14 cellular contexts compared by ENCODE assay signal in the genomic region with DNA sequence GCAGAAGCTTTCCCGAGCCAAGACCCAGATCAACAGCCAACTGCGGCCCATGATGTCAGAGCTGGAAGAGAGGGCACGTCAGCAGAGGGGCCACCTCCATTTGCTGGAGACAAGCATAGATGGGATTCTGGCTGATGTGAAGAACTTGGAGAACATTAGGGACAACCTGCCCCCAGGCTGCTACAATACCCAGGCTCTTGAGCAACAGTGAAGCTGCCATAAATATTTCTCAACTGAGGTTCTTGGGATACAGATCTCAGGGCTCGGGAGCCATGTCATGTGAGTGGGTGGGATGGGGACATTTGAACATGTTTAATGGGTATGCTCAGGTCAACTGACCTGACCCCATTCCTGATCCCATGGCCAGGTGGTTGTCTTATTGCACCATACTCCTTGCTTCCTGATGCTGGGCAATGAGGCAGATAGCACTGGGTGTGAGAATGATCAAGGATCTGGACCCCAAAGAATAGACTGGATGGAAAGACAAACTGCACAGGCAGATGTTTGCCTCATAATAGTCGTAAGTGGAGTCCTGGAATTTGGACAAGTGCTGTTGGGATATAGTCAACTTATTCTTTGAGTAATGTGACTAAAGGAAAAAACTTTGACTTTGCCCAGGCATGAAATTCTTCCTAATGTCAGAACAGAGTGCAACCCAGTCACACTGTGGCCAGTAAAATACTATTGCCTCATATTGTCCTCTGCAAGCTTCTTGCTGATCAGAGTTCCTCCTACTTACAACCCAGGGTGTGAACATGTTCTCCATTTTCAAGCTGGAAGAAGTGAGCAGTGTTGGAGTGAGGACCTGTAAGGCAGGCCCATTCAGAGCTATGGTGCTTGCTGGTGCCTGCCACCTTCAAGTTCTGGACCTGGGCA. TPM values are rescaled to one million over a fixed set of nuclear protein-coding genes. Genes with fewer than 3 reads are reported as not detected.
DNase-seq lines count a peak whose midpoint lies in the region; ATAC-seq and TF ChIP-seq lines count a peak whose summit lies in the region.
"Had no signal": no experiment of that assay in that cellular context is flagged by ENCODE, and none has a peak within 500 bp of the region (broad histone marks: within the 10 kb centered on the region; RNA-seq: fewer than 3 reads in every experiment).

No MANE protein-coding gene starts in this region.

- no peaks in the 10 kb centered on the region for H3K4me1 Mint-ChIP-seq in activated CD4-positive, alpha-beta T cell treated with anti-CD3 and anti-CD28 coated beads, Interleukin-2, amount 10 ng/mL, durations not matched to agents 7 days and 5 days

- H3K27me3 ChIP-seq in transverse colon = no peaks in the 10 kb centered on the region

- in situ Hi-C loops in transverse colon (cut with MboI; ENCODE audit: low pct_ligation_motif_present in 1 of 4, low pct_unique_long_range_greater_than_20kb in 1 of 4, low sequenced_read_pairs in 3 of 4) = loop anchor here in 3 of 4 donors (25.0 kb wide), 1 partner anchor 281 kb away; a partner anchor contains a TSS
- in situ Hi-C loops in KBM-7 (cut with MboI; ENCODE audit: low pct_unique_long_range_greater_than_20kb, low sequenced_read_pairs) = loop anchor here (25.0 kb wide), 1 partner anchor 281 kb away; a partner anchor contains a TSS

- peak; percentile 56 for ATAC-seq in mucosa of descending colon
- no peak for ATAC-seq in GM18870 (IDR thresholded peaks at IDR 0.05; ENCODE audit: unreplicated experiment)

- H3K9me3 Mint-ChIP-seq in activated CD4-positive, alpha-beta T cell treated with anti-CD3 and anti-CD28 coated beads, Interleukin-2, amount 10 ng/mL, durations not matched to agents 7 days and 5 days = no peaks in the 10 kb centered on the region
- H3K9me3 Mint-ChIP-seq: activated T-helper 2 cell treated with anti-CD3 and anti-CD28 coated beads, Interferon-gamma antibody, Interleukin-2, Interleukin-4, amounts not matched to agents 10 μg/mL and 5 μg/mL and 100 μg/mL, durations not matched to agents 14 hours and 24 hours and 36 hours had no signal

- no peak overlapping the region for H3K4me3 Mint-ChIP-seq in activated CD4-positive, alpha-beta T cell treated with anti-CD3 and anti-CD28 coated beads, Interleukin-2, amount 10 ng/mL, durations not matched to agents 7 days and 5 days

- TF ChIP-seq POLR2A in NB4 (IDR thresholded peaks at IDR 0.05; ENCODE audit: extremely low read depth, insufficient read length) (no peak), transverse colon (IDR thresholded peaks at IDR 0.05) (no peak)

- no peaks in the 10 kb centered on the region for H3K36me3 Mint-ChIP-seq in activated CD4-positive, alpha-beta T cell treated with anti-CD3 and anti-CD28 coated beads, Interleukin-2, amount 10 ng/mL, durations not matched to agents 7 days and 5 days (ENCODE audit: low read depth)

- no peak for TF ChIP-seq EP300 in transverse colon (IDR thresholded peaks at IDR 0.05; ENCODE audit: low read depth)

- H3K4me1 ChIP-seq in mucosa of descending colon (ENCODE audit: low read depth) (no peaks in the 10 kb centered on the region), transverse colon (no peaks in the 10 kb centered on the region)
- H3K4me1 ChIP-seq: HAP-1, prostate gland had no signal

- H3K4me3 ChIP-seq in NB4 (ENCODE audit: low read depth, low read length) (no peak overlapping the region), mucosa of descending colon (no peak overlapping the region), transverse colon (no peak overlapping the region)
- H3K4me3 ChIP-seq: HAP-1, prostate gland had no signal

- POLR2A ChIA-PET in activated CD4-positive, alpha-beta T cell treated with anti-CD3 and anti-CD28 coated beads, Interleukin-2, amount 10 ng/mL, durations not matched to agents 7 days and 5 days (lab: Charles Lee) = no interaction called here

- WGBS in transverse colon (ENCODE audit: low coverage in 1 of 2), 2 donors = 50 to 80% methylated on average over 1 to 5 of the region's 5 CpGs

- CTCF ChIA-PET in activated CD4-positive, alpha-beta T cell treated with anti-CD3 and anti-CD28 coated beads, Interleukin-2, amount 10 ng/mL, durations not matched to agents 7 days and 5 days (lab: Charles Lee) = no interaction called here

- H3K9me3 ChIP-seq in mucosa of descending colon = no peaks in the 10 kb centered on the region
- H3K9me3 ChIP-seq in transverse colon = no peaks in the 10 kb centered on the region
- H3K9me3 ChIP-seq: HAP-1, prostate gland, SK-N-SH had no signal

- intact Hi-C loops in mucosa of descending colon (cut with DNase I, micrococcal nuclease) = no loop called here
- intact Hi-C loops in transverse colon (cut with DNase I; ENCODE audit: low total_unique reads) = no loop called here

- H3K27ac ChIP-seq in epithelial cell of prostate (peak overlapping the region; percentile 84), transverse colon (peak overlapping the region; percentile 32 to 68 (median 40))
- H3K27ac ChIP-seq: prostate gland had no signal

- TF ChIP-seq CTCF in NB4 (IDR thresholded peaks at IDR 0.05; ENCODE audit: low read depth, low read length) = no peak
- no peak for TF ChIP-seq CTCF in mucosa of descending colon (IDR thresholded peaks at IDR 0.05)
- no peak for TF ChIP-seq CTCF in transverse colon (IDR thresholded peaks at IDR 0.05)

- DNase-seq in NB4 (ENCODE audit: low read depth) (peak; percentile 85), epithelial cell of prostate (ENCODE audit: low read depth, low spot score) (no peak), mucosa of descending colon (peak in 2 of 3 donors; percentile 12 to 54), transverse colon (peak; percentile 13), middle frontal gyrus (ENCODE audit: extremely low spot score, low spot score) (no peak), KBM-7 (no peak)
- DNase-seq in activated CD4-positive, alpha-beta T cell treated with anti-CD3 and anti-CD28 coated beads, Interleukin-2, amount 10 ng/mL, durations not matched to agents 7 days and 5 days = no peak
- DNase-seq: activated CD4-positive, alpha-beta T cell treated with anti-CD3 and anti-CD28 coated beads for 4 hours; cerebellar nuclear complex; SK-N-SH had no signal

- H3K36me3 ChIP-seq in mucosa of descending colon (ENCODE audit: low read depth) = no peaks in the 10 kb centered on the region
- no peaks in the 10 kb centered on the region for H3K36me3 ChIP-seq in transverse colon
- H3K36me3 ChIP-seq: HAP-1, prostate gland had no signal

- H3K27me3 Mint-ChIP-seq in activated CD4-positive, alpha-beta T cell treated with anti-CD3 and anti-CD28 coated beads, Interleukin-2, amount 10 ng/mL, durations not matched to agents 7 days and 5 days = peaks cover 10% of the 10 kb centered on the region

- H3K27ac Mint-ChIP-seq in activated CD4-positive, alpha-beta T cell treated with anti-CD3 and anti-CD28 coated beads, Interleukin-2, amount 10 ng/mL, durations not matched to agents 7 days and 5 days = no peak overlapping the region
- H3K27ac Mint-ChIP-seq: activated T-helper 2 cell treated with anti-CD3 and anti-CD28 coated beads, Interferon-gamma antibody, Interleukin-2, Interleukin-4, amounts not matched to agents 10 μg/mL and 5 μg/mL and 100 μg/mL, durations not matched to agents 14 hours and 24 hours and 36 hours had no signal

RNA-seq across cellular contexts. Expression of a gene that starts 57.4 kb away (rescaled TPM):
- 10 to 100 TPM; 16.3 to 36.9 (median 31.0) TPM for total RNA-seq in mucosa of descending colon
- 10 to 100 TPM in 2 of 4 donors, 1 to 10 TPM in 2; 9.7 to 25.9 (median 16.1) TPM for total RNA-seq in transverse colon
- under 1 TPM; 0.04 to 0.05 TPM for total RNA-seq in activated CD4-positive, alpha-beta T cell treated with anti-CD3 and anti-CD28 coated beads, Interleukin-2, amount 10 ng/mL, durations not matched to agents 7 days and 5 days
- total RNA-seq: activated T-helper 2 cell treated with anti-CD3 and anti-CD28 coated beads, Interferon-gamma antibody, Interleukin-2, Interleukin-4, amounts not matched to agents 10 μg/mL and 5 μg/mL and 100 μg/mL, durations not matched to agents 14 hours and 24 hours and 36 hours had no signal

Comparison
In these comparisons a context has a peak if more than half of its experiments do, and no peak if none do; other contexts are left out.
1. DNase-seq: peak in NB4 (single experiment), mucosa of descending colon (2 of 3) and transverse colon (single experiment); none in epithelial cell of prostate (single experiment), middle frontal gyrus (single experiment), activated CD4-positive, alpha-beta T cell treated with anti-CD3 and anti-CD28 coated beads, Interleukin-2, amount 10 ng/mL, durations not matched to agents 7 days and 5 days (single experiment) and KBM-7 (single experiment).
2. RNA of a gene that starts 57.4 kb away (total RNA-seq): 16.3 to 36.9 TPM in mucosa of descending colon and 9.7 to 25.9 TPM in transverse colon; 0.04 to 0.05 TPM in activated CD4-positive, alpha-beta T cell treated with anti-CD3 and anti-CD28 coated beads, Interleukin-2, amount 10 ng/mL, durations not matched to agents 7 days and 5 days; every median in the first group is over 10 times any median in the second.